In genomic region chr11:44030996-44031395, GRCh38 we compare ENCODE assay signal across 18 cellular contexts. TPM values are rescaled to one million over a fixed set of nuclear protein-coding genes. Genes with fewer than 3 reads are reported as not detected.
DNase-seq lines count a peak whose midpoint lies in the region; TF ChIP-seq lines count a peak whose summit lies in the region.
"Had no signal": no experiment of that assay in that cellular context is flagged by ENCODE, and none has a peak within 500 bp of the region (broad histone marks: within the 10 kb centered on the region; RNA-seq: fewer than 3 reads in every experiment).

No MANE protein-coding gene starts in this region.

- H3K4me1 Mint-ChIP-seq in glutamatergic neuron (ENCODE audit: low read depth, unreplicated experiment) (peaks cover 38% of the 10 kb centered on the region), Calu3 (ENCODE audit: low read depth, unreplicated experiment) (no peaks in the 10 kb centered on the region)
- H3K4me1 Mint-ChIP-seq: CD4-positive, alpha-beta memory T cell; stimulated activated effector memory CD8-positive, alpha-beta T cell treated with anti-CD3 and anti-CD28 coated beads, Interleukin-12 subunit alpha, Interleukin-12 subunit beta, amount 100 ng/mL, for 72 hours had no signal

- H3K27ac Mint-ChIP-seq in glutamatergic neuron (ENCODE audit: unreplicated experiment) (peak overlapping the region; percentile 81), Calu3 (ENCODE audit: unreplicated experiment) (no peak overlapping the region)
- H3K27ac Mint-ChIP-seq: activated CD8-positive, alpha-beta T cell treated with anti-CD3 and anti-CD28 coated beads for 36 hours; CD4-positive, alpha-beta memory T cell; stimulated activated effector memory CD8-positive, alpha-beta T cell treated with anti-CD3 and anti-CD28 coated beads, Interleukin-12 subunit alpha, Interleukin-12 subunit beta, amount 100 ng/mL, for 72 hours had no signal

- peaks cover 6% of the 10 kb centered on the region for H3K27me3 Mint-ChIP-seq in glutamatergic neuron (ENCODE audit: unreplicated experiment)
- H3K27me3 Mint-ChIP-seq in Calu3 (ENCODE audit: unreplicated experiment): peaks cover 84% of the 10 kb centered on the region

- peak overlapping the region; percentile 70 to 97 for H3K27ac ChIP-seq in ovary
- H3K27ac ChIP-seq: epithelial cell of prostate had no signal

- TF ChIP-seq CTCF in glutamatergic neuron (IDR thresholded peaks at IDR 0.05; ENCODE audit: partially characterized antibody, unreplicated experiment) (no peak), ovary (IDR thresholded peaks at IDR 0.05) (peak in 1 of 3 donors; percentile 7), Calu3 (IDR thresholded peaks at IDR 0.05; ENCODE audit: unreplicated experiment) (no peak)

- H3K9me3 Mint-ChIP-seq in glutamatergic neuron (ENCODE audit: unreplicated experiment) (peaks cover 1% of the 10 kb centered on the region), Calu3 (ENCODE audit: low read depth, unreplicated experiment) (no peaks in the 10 kb centered on the region)
- H3K9me3 Mint-ChIP-seq: stimulated activated effector memory CD8-positive, alpha-beta T cell treated with anti-CD3 and anti-CD28 coated beads, Interleukin-12 subunit alpha, Interleukin-12 subunit beta, amount 100 ng/mL, for 72 hours had no signal

- H3K36me3 Mint-ChIP-seq in glutamatergic neuron (ENCODE audit: unreplicated experiment) (peaks cover 13% of the 10 kb centered on the region), Calu3 (ENCODE audit: insufficient read depth, unreplicated experiment) (peaks cover 4% of the 10 kb centered on the region)
- H3K36me3 Mint-ChIP-seq: CD4-positive, alpha-beta memory T cell; stimulated activated effector memory CD8-positive, alpha-beta T cell treated with anti-CD3 and anti-CD28 coated beads, Interleukin-12 subunit alpha, Interleukin-12 subunit beta, amount 100 ng/mL, for 72 hours had no signal

- CTCF ChIA-PET in Calu3 (lab: Charles Lee): no interaction called here

- H3K4me3 Mint-ChIP-seq in glutamatergic neuron (ENCODE audit: unreplicated experiment) (peak overlapping the region; percentile 16), Calu3 (ENCODE audit: low read depth, unreplicated experiment) (no peak overlapping the region)
- H3K4me3 Mint-ChIP-seq: activated CD8-positive, alpha-beta T cell treated with anti-CD3 and anti-CD28 coated beads for 36 hours; stimulated activated effector memory CD8-positive, alpha-beta T cell treated with anti-CD3 and anti-CD28 coated beads, Interleukin-12 subunit alpha, Interleukin-12 subunit beta, amount 100 ng/mL, for 72 hours had no signal

- H3K27me3 ChIP-seq in ovary: no peaks in the 10 kb centered on the region

- no peaks in the 10 kb centered on the region for H3K9me3 ChIP-seq in ovary

- peaks cover 19% of the 10 kb centered on the region for H3K4me1 ChIP-seq in ovary (ENCODE audit: insufficient read depth)

- no peak for TF ChIP-seq EP300 in ovary (IDR thresholded peaks at IDR 0.05)

- no peak overlapping the region for H3K4me3 ChIP-seq in ovary
- H3K4me3 ChIP-seq: mucosa of descending colon had no signal

- WGBS in ovary, 3 donors: 40 to 51% (median 46%) methylated on average over 5 of the region's 5 CpGs

- no peaks in the 10 kb centered on the region for H3K36me3 ChIP-seq in ovary

- DNase-seq in NCI-H82 (lab: John Stamatoyannopoulos, UW) (peak; percentile 29), NCI-H82 treated with DMSO at 0.1 percent for 48 hours (lab: John Stamatoyannopoulos, UW; ENCODE audit: unreplicated experiment) (no peak), glutamatergic neuron (no peak), ovary (no peak), ureter (ENCODE audit: low spot score) (peak; percentile 37), hepatic stellate cell (ENCODE audit: low spot score) (no peak), Calu3 (no peak), EL (no peak)
- DNase-seq: 8988T; activated CD8-positive, alpha-beta T cell treated with anti-CD3 and anti-CD28 coated beads for 36 hours; activated effector memory CD4-positive, alpha-beta T cell treated with anti-CD3 and anti-CD28 coated beads, Interleukin-2, amount 50 U/mL, for 16 hours; CD4-positive, alpha-beta memory T cell; mucosa of descending colon; NCI-H1417 treated with DMSO at 0.1 percent for 48 hours; NCI-H510A treated with DMSO at 0.1 percent for 48 hours; stimulated activated CD4-positive, alpha-beta T cell treated with anti-CD3 and anti-CD28 coated beads, Interleukin-4, amount 100 ng/mL, for 24 hours had no signal

- TF ChIP-seq POLR2A in ovary (IDR thresholded peaks at IDR 0.05): no peak

- intact Hi-C loops in ovary (cut with DNase I) (loop anchor here (5.0 to 10.0 kb wide), 4 partner anchors 44 to 486 kb away; partner anchors contain the start of gene C11orf96 (in 1 of the 4)), Calu3 (cut with micrococcal nuclease; ENCODE audit: unreplicated experiment) (no loop called here)

- BruUV-seq in Calu3 (replicated peaks; lab: Mats Ljungman, UMichigan): no TSS peak

RNA-seq across cellular contexts. Expression of gene ACCSL, which starts 16.8 kb away (rescaled TPM):
- total RNA-seq in glutamatergic neuron (ENCODE audit: unreplicated experiment) (not detected), ovary (not detected), ureter (not detected), Calu3 (2022) (not detected in 2 replicates)
- under 1 TPM; 0.05 to 0.67 TPM for polyA plus RNA-seq in ovary
- total RNA-seq: activated CD8-positive, alpha-beta T cell treated with anti-CD3 and anti-CD28 coated beads for 36 hours; CD4-positive, alpha-beta memory T cell; mucosa of descending colon had no signal
- polyA plus RNA-seq: CD4-positive, alpha-beta memory T cell had no signal

RNA-seq across cellular contexts. Expression of gene ACCS, which starts 35.1 kb away (rescaled TPM):
- total RNA-seq in glutamatergic neuron (ENCODE audit: unreplicated experiment): 45.1 TPM
- total RNA-seq in ovary: 10 to 100 TPM; 11.2 to 32.4 (median 26.4) TPM
- polyA plus RNA-seq in ovary: 10 to 100 TPM; 21.4 to 39.8 TPM
- total RNA-seq in ureter: 44.0 TPM
- total RNA-seq in Calu3 (2022): 17.9 and 19.6 TPM in 2 replicates

Comparison
In these comparisons a context has a peak if more than half of its experiments do, and no peak if none do; other contexts are left out.
1. DNase-seq: peak in NCI-H82 (single experiment) and ureter (single experiment); none in NCI-H82 treated with DMSO at 0.1 percent for 48 hours (single experiment), glutamatergic neuron (single experiment), ovary (0 of 5), hepatic stellate cell (single experiment), Calu3 (single experiment) and EL (single experiment).